ENCODE assay signal across 8 cellular contexts in the genomic region with DNA sequence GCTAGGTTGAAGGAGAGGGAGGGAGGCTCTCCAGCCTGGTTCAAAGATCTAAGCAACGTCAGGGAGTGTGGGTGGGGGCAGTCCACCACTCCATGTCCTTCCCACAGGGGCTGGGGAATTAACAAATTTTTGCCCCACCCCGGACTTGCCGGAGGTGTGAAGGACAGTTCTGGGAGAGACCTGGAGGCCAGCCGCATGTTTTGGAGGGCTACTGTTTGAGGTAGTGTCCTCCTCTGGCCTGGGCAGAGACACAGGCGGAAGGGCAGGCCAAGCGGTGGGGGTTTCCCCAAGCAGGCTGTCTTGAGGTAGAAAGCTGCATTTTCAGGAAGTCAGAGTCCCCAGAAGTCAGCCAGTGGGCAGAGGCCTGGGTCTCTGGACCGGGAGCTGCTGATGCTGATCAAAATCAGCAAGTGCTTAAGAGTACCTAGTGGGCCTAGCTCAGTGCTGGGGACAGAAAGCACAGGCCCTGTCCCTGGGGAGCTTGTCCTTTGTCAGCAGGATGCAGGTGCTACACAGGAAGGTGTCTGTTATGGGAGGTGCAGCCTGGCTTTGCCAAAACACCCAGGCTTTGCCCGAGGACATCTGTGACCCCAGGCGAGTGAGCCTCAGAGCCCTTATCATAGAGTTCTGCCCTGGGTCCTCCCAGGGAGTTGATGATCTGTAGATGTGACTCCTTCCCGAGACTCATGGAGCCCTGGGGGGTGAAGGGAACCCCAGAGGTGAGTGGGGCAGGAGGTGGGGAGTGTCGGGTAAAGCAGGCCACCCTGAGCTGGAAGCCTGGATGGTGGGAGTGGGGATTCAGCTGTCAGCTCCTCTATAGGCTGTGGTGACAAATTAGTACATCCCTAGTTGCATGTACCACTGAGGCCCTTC. TPM values are rescaled to one million over a fixed set of nuclear protein-coding genes. Genes with fewer than 3 reads are reported as not detected.
DNase-seq lines count a peak whose midpoint lies in the region; ATAC-seq and TF ChIP-seq lines count a peak whose summit lies in the region.

No MANE protein-coding gene starts in this region.

- H2AFZ ChIP-seq in neural progenitor cell (replicated peaks) = no peak overlapping the region

- no peaks in the 10 kb centered on the region for H4K20me1 ChIP-seq in DOHH2 (ENCODE audit: control insufficient read depth, insufficient read depth, low read depth, low read length)
- H4K20me1 ChIP-seq in neural progenitor cell (ENCODE audit: low read depth) = peaks cover 2% of the 10 kb centered on the region

- no peaks in the 10 kb centered on the region for H3K9me3 Mint-ChIP-seq in activated naive CD8-positive, alpha-beta T cell treated with anti-CD3 and anti-CD28 coated beads, Interleukin-2, amount 50 U/mL, for 24 hours
- no peaks in the 10 kb centered on the region for H3K9me3 Mint-ChIP-seq in neural progenitor cell

- H3K4me2 ChIP-seq in DOHH2 (ENCODE audit: low read length) (peak overlapping the region; percentile 59), neural progenitor cell (no peak overlapping the region)

- peak overlapping the region; percentile 93 for H3K27ac Mint-ChIP-seq in activated naive CD8-positive, alpha-beta T cell treated with anti-CD3 and anti-CD28 coated beads, Interleukin-2, amount 50 U/mL, for 24 hours
- no peak overlapping the region for H3K27ac Mint-ChIP-seq in neural progenitor cell

- no peaks in the 10 kb centered on the region for H3K27me3 Mint-ChIP-seq in activated naive CD8-positive, alpha-beta T cell treated with anti-CD3 and anti-CD28 coated beads, Interleukin-2, amount 50 U/mL, for 24 hours
- H3K27me3 Mint-ChIP-seq in neural progenitor cell (ENCODE audit: insufficient read depth, low read depth) = peaks cover 2% of the 10 kb centered on the region

- H3K9me2 ChIP-seq in DOHH2 (replicated peaks; ENCODE audit: control insufficient read depth, low read length) = no peaks in the 10 kb centered on the region

- H3K27ac ChIP-seq in DOHH2 (ENCODE audit: low read depth, low read length) = peak overlapping the region; percentile 71
- H3K27ac ChIP-seq in stomach smooth muscle (ENCODE audit: low read length) = peak overlapping the region; percentile 18
- H3K27ac ChIP-seq in neural progenitor cell = no peak overlapping the region

- H3F3A ChIP-seq in DOHH2 (ENCODE audit: control insufficient read depth, insufficient read depth) (0 out of 2 replicates have a peak, but pooled peaks cover 3% of the 10 kb centered on the region), neural progenitor cell (ENCODE audit: low read depth) (peaks cover 15% of the 10 kb centered on the region)

- H3K4me1 Mint-ChIP-seq in activated naive CD8-positive, alpha-beta T cell treated with anti-CD3 and anti-CD28 coated beads, Interleukin-2, amount 50 U/mL, for 24 hours = peaks cover 80% of the 10 kb centered on the region
- peaks cover 16% of the 10 kb centered on the region for H3K4me1 Mint-ChIP-seq in neural progenitor cell

- peaks cover 64% of the 10 kb centered on the region for H3K4me1 ChIP-seq in DOHH2 (ENCODE audit: control insufficient read depth, low read length)
- H3K4me1 ChIP-seq in stomach smooth muscle (ENCODE audit: control insufficient read depth, insufficient read depth, low read length) = peaks cover 49% of the 10 kb centered on the region
- H3K4me1 ChIP-seq in neural progenitor cell = peaks cover 21% of the 10 kb centered on the region

- peak; percentile 73 for ATAC-seq in GM19372 (IDR thresholded peaks at IDR 0.05; ENCODE audit: low read depth, unreplicated experiment)
- ATAC-seq in HG03432 (IDR thresholded peaks at IDR 0.05; ENCODE audit: unreplicated experiment) = peak; percentile 54
- peak; percentile 71 for ATAC-seq in activated naive CD8-positive, alpha-beta T cell treated with anti-CD3 and anti-CD28 coated beads, Interleukin-2, amount 50 U/mL, for 24 hours

- H3K9me3 ChIP-seq in DOHH2 (ENCODE audit: control insufficient read depth, insufficient read depth, low read length) = no peaks in the 10 kb centered on the region
- H3K9me3 ChIP-seq in stomach smooth muscle (ENCODE audit: control insufficient read depth in 2 of 2, low read length in 2 of 2) = no peaks in the 10 kb centered on the region
- no peaks in the 10 kb centered on the region for H3K9me3 ChIP-seq in neural progenitor cell (ENCODE audit: low read depth)

- H3K4me3 Mint-ChIP-seq in activated naive CD8-positive, alpha-beta T cell treated with anti-CD3 and anti-CD28 coated beads, Interleukin-2, amount 50 U/mL, for 24 hours = peak overlapping the region; percentile 76
- H3K4me3 Mint-ChIP-seq in neural progenitor cell = no peak overlapping the region

- TF ChIP-seq CTCF in DOHH2 (IDR thresholded peaks at IDR 0.05; ENCODE audit: low read depth, low read length, poor library complexity, severe bottlenecking) = no peak
- no peak for TF ChIP-seq CTCF in neural progenitor cell (IDR thresholded peaks at IDR 0.05)

- H3K36me3 ChIP-seq in DOHH2 (ENCODE audit: control insufficient read depth, low read length) = peaks cover 54% of the 10 kb centered on the region
- peaks cover 35 to 36% of the 10 kb centered on the region in 2 donors for H3K36me3 ChIP-seq in stomach smooth muscle (ENCODE audit: control insufficient read depth in 2 of 2, insufficient read depth in 2 of 2, low read length in 2 of 2)
- H3K36me3 ChIP-seq in neural progenitor cell = no peaks in the 10 kb centered on the region

- H3K79me2 ChIP-seq in DOHH2 (ENCODE audit: control insufficient read depth, low read length) (no peaks in the 10 kb centered on the region), neural progenitor cell (ENCODE audit: low read depth) (no peaks in the 10 kb centered on the region)

- no peaks in the 10 kb centered on the region for H3K27me3 ChIP-seq in DOHH2 (ENCODE audit: control insufficient read depth, low read length)
- no peaks in the 10 kb centered on the region for H3K27me3 ChIP-seq in stomach smooth muscle (ENCODE audit: control insufficient read depth in 1 of 2, insufficient read depth in 2 of 2, low read length in 2 of 2)
- H3K27me3 ChIP-seq in neural progenitor cell = no peaks in the 10 kb centered on the region

- H3K4me3 ChIP-seq in DOHH2 (ENCODE audit: low read length) (peak overlapping the region; percentile 29), stomach smooth muscle (ENCODE audit: low read length in 2 of 2) (no peak overlapping the region), neural progenitor cell (no peak overlapping the region)

- no peak overlapping the region for H3K9ac ChIP-seq in stomach smooth muscle (ENCODE audit: low read length in 2 of 2)
- no peak overlapping the region for H3K9ac ChIP-seq in neural progenitor cell

- DNase-seq in activated naive CD8-positive, alpha-beta T cell treated with anti-CD3 and anti-CD28 coated beads, Interleukin-2, amount 50 U/mL, for 24 hours = peak; percentile 60
- no peak for DNase-seq in neural progenitor cell (ENCODE audit: low spot score)
- DNase-seq in RKO (ENCODE audit: low spot score) = no peak
- DNase-seq in NCI-H1694 treated with DMSO at 0.1 percent for 48 hours (lab: John Stamatoyannopoulos, UW) = no peak

- peaks cover 34% of the 10 kb centered on the region for H3K36me3 Mint-ChIP-seq in activated naive CD8-positive, alpha-beta T cell treated with anti-CD3 and anti-CD28 coated beads, Interleukin-2, amount 50 U/mL, for 24 hours (ENCODE audit: low read depth)
- no peaks in the 10 kb centered on the region for H3K36me3 Mint-ChIP-seq in neural progenitor cell

RNA-seq across cellular contexts. Expression of a gene that starts 18.6 kb away (rescaled TPM):
- 1.7 and 2.3 TPM in 2 replicates for total RNA-seq in neural progenitor cell (ENCODE audit: low replicate concordance)
